ENCODE assay signal across 20 cellular contexts in genomic region chr6:104601008-104601745, GRCh38.
DNase-seq lines count a peak whose midpoint lies in the region; TF ChIP-seq lines count a peak whose summit lies in the region.
"Had no signal": no experiment of that assay in that cellular context is flagged by ENCODE, and none has a peak within 500 bp of the region (broad histone marks: within the 10 kb centered on the region; RNA-seq: fewer than 3 reads in every experiment).

No MANE protein-coding gene starts in this region.

- CTCF ChIA-PET in A673 (lab: Charles Lee), result no interaction called here

- H3K27me3 ChIP-seq in A673 (replicated peaks; ENCODE audit: insufficient read depth, low read depth, low read length, poor library complexity) (no peaks in the 10 kb centered on the region), mesenchymal stem cell (ENCODE audit: control insufficient read depth in 1 of 2, insufficient read depth in 1 of 2, low read length in 2 of 2) (no peaks in the 10 kb centered on the region)
- H3K27me3 ChIP-seq: uterus had no signal

- H4K91ac ChIP-seq in mesenchymal stem cell (ENCODE audit: low read length), result no peak overlapping the region

- no peak overlapping the region for H3K14ac ChIP-seq in mesenchymal stem cell (ENCODE audit: low read length in 2 of 2)

- no peak overlapping the region for H2AK5ac ChIP-seq in mesenchymal stem cell (ENCODE audit: low read length, severe bottlenecking)

- H3K27ac ChIP-seq in A673 (ENCODE audit: low read depth, low read length, poor library complexity, severe bottlenecking), result peak overlapping the region; percentile 48
- no peak overlapping the region for H3K27ac ChIP-seq in mesenchymal stem cell (ENCODE audit: low read length, poor library complexity, severe bottlenecking)
- H3K27ac ChIP-seq: RWPE1, uterus had no signal

- H2BK12ac ChIP-seq in mesenchymal stem cell (ENCODE audit: low read length in 2 of 2), result no peak overlapping the region

- POLR2A ChIA-PET in A673 (lab: Charles Lee; ENCODE audit: low non-redundant PET), result interaction anchor here (0.7 kb wide), 1 partner anchor 97 kb away, joined by 3 read pairs; no protein-coding TSS in a partner anchor

- BruUV-seq in A673 (replicated peaks; lab: Mats Ljungman, UMichigan), result no TSS peak

- no peak overlapping the region for H3K18ac ChIP-seq in mesenchymal stem cell (ENCODE audit: low read depth in 1 of 2, low read length in 2 of 2)

- H3K9me3 ChIP-seq in A673 (ENCODE audit: low read depth, low read length, poor library complexity, severe bottlenecking), result no peaks in the 10 kb centered on the region
- no peaks in the 10 kb centered on the region for H3K9me3 ChIP-seq in mesenchymal stem cell (ENCODE audit: control insufficient read depth, low read length)
- H3K9me3 ChIP-seq: mucosa of descending colon, uterus had no signal

- peaks cover 72% of the 10 kb centered on the region for H3K4me1 ChIP-seq in A673 (ENCODE audit: insufficient read depth, low read length, poor library complexity, severe bottlenecking)
- H3K4me1 ChIP-seq in mesenchymal stem cell (ENCODE audit: control insufficient read depth, insufficient read depth, low read depth, low read length), result no peaks in the 10 kb centered on the region

- H2BK5ac ChIP-seq in mesenchymal stem cell (ENCODE audit: low read depth, low read length, poor library complexity, severe bottlenecking), result no peak overlapping the region

- no peak overlapping the region for H3K4me2 ChIP-seq in mesenchymal stem cell (ENCODE audit: low read length, poor library complexity, severe bottlenecking)

- peak overlapping the region; percentile 10 for H3K9ac ChIP-seq in mesenchymal stem cell (ENCODE audit: low read length)

- intact Hi-C loops in A673 (cut with micrococcal nuclease; ENCODE audit: unreplicated experiment), result no loop called here

- DNase-seq in A673 (ENCODE audit: low spot score), result peak; percentile 68
- peak; percentile 0 for DNase-seq in LNCaP clone FGC (ENCODE audit: low read depth)
- DNase-seq in choroid plexus epithelial cell (ENCODE audit: low read depth), result peak; percentile 24
- DNase-seq in mesenchymal stem cell, result no peak
- no peak for DNase-seq in mucosa of gallbladder (ENCODE audit: low spot score)
- DNase-seq in activated T-cell treated with anti-CD3 and anti-CD28 coated beads, Interleukin-2, amount 50 U/mL, for 1 hour, result no peak
- DNase-seq in ecto neural progenitor cell (ENCODE audit: low spot score), result no peak
- no peak for DNase-seq in NCI-H526 treated with DMSO at 0.1 percent for 48 hours (lab: John Stamatoyannopoulos, UW)
- DNase-seq: ACHN; activated CD4-positive, alpha-beta T cell treated with anti-CD3 and anti-CD28 coated beads, Interleukin-2, amount 50 U/mL, for 4 hours; activated gamma-delta T cell; CD4-positive, CD25-positive, alpha-beta regulatory T cell; effector CD4-positive, alpha-beta T cell; erythroblast; left ventricle myocardium superior; mucosa of descending colon; NCI-H526; stimulated activated CD4-positive, alpha-beta T cell treated with anti-CD3 and anti-CD28 coated beads, Interleukin-12 subunit alpha, Interleukin-12 subunit beta, amount 100 ng/mL, for 4 hours; uterus had no signal

- H4K8ac ChIP-seq in mesenchymal stem cell (ENCODE audit: low read length), result no peak overlapping the region

- TF ChIP-seq CTCF in A673 (conservative IDR thresholded peaks at IDR 0.05; ENCODE audit: low read depth, low read length) (no peak), LNCaP clone FGC (IDR thresholded peaks at IDR 0.05; ENCODE audit: control insufficient read depth, extremely low read depth, insufficient read depth) (no peak), choroid plexus epithelial cell (conservative IDR thresholded peaks at IDR 0.05; ENCODE audit: low read depth, low read length) (no peak)

- H3K23ac ChIP-seq in mesenchymal stem cell (ENCODE audit: low read length in 2 of 2), result no peak overlapping the region

- H2BK120ac ChIP-seq in mesenchymal stem cell (ENCODE audit: low read depth, low read length), result no peak overlapping the region

- no peak overlapping the region for H2AFZ ChIP-seq in mesenchymal stem cell (ENCODE audit: low read depth, low read length)

- H2BK15ac ChIP-seq in mesenchymal stem cell (ENCODE audit: low read depth, poor library complexity, severe bottlenecking), result no peak overlapping the region

- 96% methylated on average over 3 of the region's 7 CpGs for WGBS in mesenchymal stem cell

- H3K79me1 ChIP-seq in mesenchymal stem cell (replicated peaks; ENCODE audit: low read length, poor library complexity, severe bottlenecking), result no peaks in the 10 kb centered on the region

- H3K36me3 ChIP-seq in A673 (ENCODE audit: insufficient read depth, low read length, poor library complexity, severe bottlenecking) (no peaks in the 10 kb centered on the region), mesenchymal stem cell (ENCODE audit: control insufficient read depth in 1 of 2, insufficient read depth in 2 of 2, low read depth in 1 of 2, low read length in 2 of 2) (no peaks in the 10 kb centered on the region)
- H3K36me3 ChIP-seq: uterus had no signal

- no peak overlapping the region for H3K4ac ChIP-seq in mesenchymal stem cell (ENCODE audit: low read depth in 1 of 2, low read length in 2 of 2)

- H3K4me3 ChIP-seq in A673 (ENCODE audit: low read depth, low read length, poor library complexity, severe bottlenecking), result peak overlapping the region; percentile 30
- H3K4me3 ChIP-seq in LNCaP clone FGC (ENCODE audit: low read depth, low read length), result no peak overlapping the region
- H3K4me3 ChIP-seq in choroid plexus epithelial cell (ENCODE audit: low read depth, low read length), result no peak overlapping the region
- H3K4me3 ChIP-seq in mesenchymal stem cell (ENCODE audit: insufficient read depth in 1 of 2, low read depth in 1 of 2, low read length in 2 of 2), result peak overlapping the region in 1 of 2 experiments; percentile 59
- H3K4me3 ChIP-seq: mucosa of descending colon, uterus had no signal

Comparison
In these comparisons a context has a peak if more than half of its experiments do, and no peak if none do; other contexts are left out.
1. DNase-seq: peak in A673 (single experiment), LNCaP clone FGC (single experiment) and choroid plexus epithelial cell (single experiment); none in mesenchymal stem cell (single experiment), mucosa of gallbladder (single experiment), activated T-cell treated with anti-CD3 and anti-CD28 coated beads, Interleukin-2, amount 50 U/mL, for 1 hour (single experiment), ecto neural progenitor cell (single experiment) and NCI-H526 treated with DMSO at 0.1 percent for 48 hours (single experiment).